ENCODE assay signal across 10 cellular contexts in the genomic region with DNA sequence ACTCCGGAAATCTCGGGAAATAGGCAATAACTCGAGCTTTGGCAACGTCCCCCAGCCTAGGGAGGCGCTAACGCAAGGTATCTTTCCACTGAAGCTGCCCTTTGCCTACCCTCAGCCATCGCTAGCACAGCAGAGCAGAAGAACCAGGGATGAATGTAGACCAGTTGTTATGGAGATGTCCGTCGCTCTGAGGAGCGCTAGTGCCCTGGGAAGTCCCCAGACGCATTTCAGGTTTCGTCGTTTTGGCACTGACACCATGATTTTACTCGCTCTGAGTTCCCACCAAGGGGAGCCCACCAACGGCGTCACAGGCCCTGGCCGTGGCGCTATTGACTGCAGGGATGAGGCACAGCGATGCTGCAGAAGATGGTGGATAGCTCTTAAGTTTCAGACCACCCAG. TPM values are rescaled to one million over a fixed set of nuclear protein-coding genes. Genes with fewer than 3 reads are reported as not detected.
DNase-seq lines count a peak whose midpoint lies in the region; ATAC-seq and TF ChIP-seq lines count a peak whose summit lies in the region.
"Had no signal": no experiment of that assay in that cellular context is flagged by ENCODE, and none has a peak within 500 bp of the region (broad histone marks: within the 10 kb centered on the region; RNA-seq: fewer than 3 reads in every experiment).

No MANE protein-coding gene starts in this region.

- 3% methylated on average over 19 of the region's 19 CpGs for WGBS in esophagus muscularis mucosa
- 0 to 2% (median 1%) methylated on average over 18 to 19 of the region's 19 CpGs for WGBS in psoas muscle, 3 donors

- H3K27me3 ChIP-seq in esophagus muscularis mucosa: peaks cover 0 to 74% (median 43%) of the 10 kb centered on the region in 4 donors
- H3K27me3 ChIP-seq in psoas muscle (ENCODE audit: insufficient read depth in 3 of 3, low read length in 2 of 3): peaks cover 5 to 71% (median 36%) of the 10 kb centered on the region in 3 donors

- no peak for TF ChIP-seq CTCF in esophagus muscularis mucosa (IDR thresholded peaks at IDR 0.05)
- TF ChIP-seq CTCF in psoas muscle (IDR thresholded peaks at IDR 0.05): no peak
- TF ChIP-seq CTCF in mucosa of descending colon (IDR thresholded peaks at IDR 0.05): no peak

- no peak for TF ChIP-seq EP300 in esophagus muscularis mucosa (IDR thresholded peaks at IDR 0.05)

- DNase-seq in DMS 273 (lab: John Stamatoyannopoulos, UW; ENCODE audit: unreplicated experiment): peak; percentile 18
- no peak for DNase-seq in DMS 273 treated with DMSO at 0.1 percent for 48 hours (lab: John Stamatoyannopoulos, UW)
- peak; percentile 63 for DNase-seq in NCI-H69 (lab: John Stamatoyannopoulos, UW)
- no peak for DNase-seq in esophagus muscularis mucosa (ENCODE audit: extremely low spot score)
- DNase-seq in psoas muscle: no peak
- no peak for DNase-seq in mucosa of descending colon
- DNase-seq in NCI-H2029 (lab: John Stamatoyannopoulos, UW): no peak

- no peak for ATAC-seq in psoas muscle
- no peak for ATAC-seq in GM18867 (IDR thresholded peaks at IDR 0.05; ENCODE audit: unreplicated experiment)
- ATAC-seq in mucosa of descending colon: no peak

- H3K4me1 ChIP-seq in esophagus muscularis mucosa: peaks cover 25 to 43% (median 38%) of the 10 kb centered on the region in 4 donors
- H3K4me1 ChIP-seq in psoas muscle: peaks cover 4% of the 10 kb centered on the region
- peaks cover 12% of the 10 kb centered on the region for H3K4me1 ChIP-seq in mucosa of descending colon (ENCODE audit: low read depth)

- intact Hi-C loops in esophagus muscularis mucosa (cut with DNase I): no loop called here
- intact Hi-C loops in psoas muscle (cut with DNase I): no loop called here
- intact Hi-C loops in mucosa of descending colon (cut with DNase I, micrococcal nuclease): no loop called here

- no peak for TF ChIP-seq POLR2A in esophagus muscularis mucosa (IDR thresholded peaks at IDR 0.05; ENCODE audit: low read depth)

- H3K9me3 ChIP-seq in esophagus muscularis mucosa: no peaks in the 10 kb centered on the region
- no peaks in the 10 kb centered on the region for H3K9me3 ChIP-seq in psoas muscle
- no peaks in the 10 kb centered on the region for H3K9me3 ChIP-seq in mucosa of descending colon
- H3K9me3 ChIP-seq: adrenal gland had no signal

- H3K36me3 ChIP-seq in esophagus muscularis mucosa (no peaks in the 10 kb centered on the region), psoas muscle (ENCODE audit: insufficient read depth in 1 of 2, low read depth in 1 of 2) (no peaks in the 10 kb centered on the region), mucosa of descending colon (ENCODE audit: low read depth) (no peaks in the 10 kb centered on the region)
- H3K36me3 ChIP-seq: adrenal gland had no signal

- no peak overlapping the region for H3K27ac ChIP-seq in esophagus muscularis mucosa (replicated peaks in 1 of 4)
- no peak overlapping the region for H3K27ac ChIP-seq in psoas muscle
- H3K27ac ChIP-seq: 22Rv1, adrenal gland had no signal

- H3K4me3 ChIP-seq in esophagus muscularis mucosa (peak overlapping the region; percentile 39 to 52 (median 43)), psoas muscle (peak overlapping the region; percentile 54), mucosa of descending colon (no peak overlapping the region)

RNA-seq across cellular contexts. Expression of gene BDNF, which starts 22.7 kb away (rescaled TPM):
- under 1 TPM in 3 of 4 donors, not detected in 1; 0.17 to 0.23 (median 0.19) TPM for total RNA-seq in esophagus muscularis mucosa
- 1 to 10 TPM in 1 of 4 donors, under 1 TPM in 3; 0.04 to 3.4 (median 0.13) TPM for total RNA-seq in psoas muscle
- polyA plus RNA-seq in psoas muscle: under 1 TPM in 2 of 3 donors, not detected in 1; 0.01 to 0.83 TPM
- under 1 TPM in 2 of 3 donors, not detected in 1; 0.25 to 0.31 TPM for total RNA-seq in mucosa of descending colon

Comparison
In these comparisons a context has a peak if more than half of its experiments do, and no peak if none do; other contexts are left out.
1. DNase-seq: peak in DMS 273 (single experiment) and NCI-H69 (single experiment); none in DMS 273 treated with DMSO at 0.1 percent for 48 hours (single experiment), esophagus muscularis mucosa (single experiment), psoas muscle (0 of 2), mucosa of descending colon (0 of 3) and NCI-H2029 (single experiment).